Comparison of ENCODE assay signal across 8 cellular contexts in genomic region chr12:56521209-56521589, GRCh38. TPM values are rescaled to one million over a fixed set of nuclear protein-coding genes. Genes with fewer than 3 reads are reported as not detected.
DNase-seq lines count a peak whose midpoint lies in the region; ATAC-seq, FAIRE-seq and TF ChIP-seq lines count a peak whose summit lies in the region.

No MANE protein-coding gene starts in this region.

- H3K79me2 ChIP-seq in astrocyte (ENCODE audit: insufficient read depth, low read length) = peaks cover 42% of the 10 kb centered on the region

- H3K4me3 ChIP-seq in astrocyte (ENCODE audit: insufficient read depth, low read depth, low read length) = peak overlapping the region; percentile 90
- H3K4me3 ChIP-seq in left lung = peak overlapping the region in 1 of 2 donors; percentile 60
- H3K4me3 ChIP-seq in thoracic aorta = peak overlapping the region; percentile 79

- peak overlapping the region; percentile 54 for H2AFZ ChIP-seq in astrocyte (ENCODE audit: low read depth, low read length)

- H3K27ac ChIP-seq in astrocyte (ENCODE audit: low read depth, low read length) = peak overlapping the region; percentile 60
- H3K27ac ChIP-seq in left lung = peak overlapping the region; percentile 82 to 95
- peak overlapping the region; percentile 68 to 92 for H3K27ac ChIP-seq in thoracic aorta

- no peaks in the 10 kb centered on the region for H3K36me3 Mint-ChIP-seq in T-helper 2 cell treated with Interferon-gamma antibody and Interleukin-4, amounts not matched to agents 5 μg/mL and 100 μg/mL, for 36 hours (ENCODE audit: low read depth)
- H3K36me3 Mint-ChIP-seq in astrocyte (ENCODE audit: low read depth, unreplicated experiment) = no peaks in the 10 kb centered on the region

- H3K9me3 ChIP-seq in astrocyte (ENCODE audit: insufficient read depth, low read depth, low read length) = no peaks in the 10 kb centered on the region
- no peaks in the 10 kb centered on the region for H3K9me3 ChIP-seq in left lung
- no peaks in the 10 kb centered on the region for H3K9me3 ChIP-seq in thoracic aorta

- H3K4me1 Mint-ChIP-seq in T-helper 2 cell treated with Interferon-gamma antibody and Interleukin-4, amounts not matched to agents 5 μg/mL and 100 μg/mL, for 36 hours (ENCODE audit: low read depth) = peaks cover 31% of the 10 kb centered on the region
- H3K4me1 Mint-ChIP-seq in astrocyte (ENCODE audit: low read depth, unreplicated experiment) = peaks cover 18% of the 10 kb centered on the region

- H3K4me1 ChIP-seq in astrocyte (ENCODE audit: insufficient read depth, low read length) (peaks cover 6% of the 10 kb centered on the region), left lung (peaks cover 15 to 64% of the 10 kb centered on the region in 2 donors), thoracic aorta (ENCODE audit: control insufficient read depth in 1 of 2, low read depth in 2 of 2) (peaks cover 32 to 48% of the 10 kb centered on the region in 2 donors)

- H3K4me2 ChIP-seq in astrocyte (ENCODE audit: low read length) = peak overlapping the region; percentile 95

- no peak for FAIRE-seq in astrocyte (lab: Jason Lieb, UNC)

- H3K27me3 Mint-ChIP-seq in T-helper 2 cell treated with Interferon-gamma antibody and Interleukin-4, amounts not matched to agents 5 μg/mL and 100 μg/mL, for 36 hours (ENCODE audit: low read depth) = no peaks in the 10 kb centered on the region
- H3K27me3 Mint-ChIP-seq in astrocyte (ENCODE audit: low read depth, unreplicated experiment) = no peaks in the 10 kb centered on the region

- no peak overlapping the region for H3K27ac Mint-ChIP-seq in T-helper 2 cell treated with Interferon-gamma antibody and Interleukin-4, amounts not matched to agents 5 μg/mL and 100 μg/mL, for 36 hours
- peak overlapping the region; percentile 77 for H3K27ac Mint-ChIP-seq in astrocyte (ENCODE audit: unreplicated experiment)

- H4K20me1 ChIP-seq in astrocyte (ENCODE audit: insufficient read depth, low read length) = no peaks in the 10 kb centered on the region

- ATAC-seq in left lung (peak; percentile 38), thoracic aorta (ENCODE audit: insufficient number of reproducible peaks, low FRiP score, low read depth) (no peak), HG03108 (IDR thresholded peaks at IDR 0.05; ENCODE audit: unreplicated experiment) (no peak)

- no peaks in the 10 kb centered on the region for H3K9me3 Mint-ChIP-seq in T-helper 2 cell treated with Interferon-gamma antibody and Interleukin-4, amounts not matched to agents 5 μg/mL and 100 μg/mL, for 36 hours
- no peaks in the 10 kb centered on the region for H3K9me3 Mint-ChIP-seq in astrocyte (ENCODE audit: unreplicated experiment)

- intact Hi-C loops in left lung (cut with DNase I) = no loop called here

- H3K36me3 ChIP-seq in astrocyte (ENCODE audit: insufficient read depth, low read length) (no peaks in the 10 kb centered on the region), left lung (peaks cover 0 to 6% of the 10 kb centered on the region in 2 donors), thoracic aorta (no peaks in the 10 kb centered on the region)

- H3K27me3 ChIP-seq in astrocyte (ENCODE audit: insufficient read depth, low read length) (no peaks in the 10 kb centered on the region), left lung (no peaks in the 10 kb centered on the region), thoracic aorta (replicated peaks; ENCODE audit: insufficient read depth) (no peaks in the 10 kb centered on the region)

- DNase-seq in T-helper 2 cell treated with Interferon-gamma antibody and Interleukin-4, amounts not matched to agents 5 μg/mL and 100 μg/mL, for 36 hours (ENCODE audit: low spot score) = no peak
- DNase-seq in T-helper 2 cell (no peak), astrocyte (ENCODE audit: low read depth) (no peak), left lung (peak; percentile 62 to 78), thoracic aorta (ENCODE audit: low spot score) (no peak), HT-29 (ENCODE audit: low spot score) (no peak)
- no peak for DNase-seq in stimulated activated CD4-positive, alpha-beta T cell treated with anti-CD3 and anti-CD28 coated beads, Interleukin-2, amount 100 ng/mL, for 48 hours

- no peak for TF ChIP-seq CTCF in astrocyte (IDR thresholded peaks at IDR 0.05; ENCODE audit: insufficient read depth, low read depth, low read length)
- no peak for TF ChIP-seq CTCF in left lung (IDR thresholded peaks at IDR 0.05)
- TF ChIP-seq CTCF in thoracic aorta (IDR thresholded peaks at IDR 0.05) = no peak

- peak overlapping the region; percentile 96 for H3K9ac ChIP-seq in astrocyte (ENCODE audit: low read length)

- H3K4me3 Mint-ChIP-seq in T-helper 2 cell treated with Interferon-gamma antibody and Interleukin-4, amounts not matched to agents 5 μg/mL and 100 μg/mL, for 36 hours = peak overlapping the region; percentile 94
- H3K4me3 Mint-ChIP-seq in astrocyte (ENCODE audit: unreplicated experiment) = peak overlapping the region; percentile 89

RNA-seq across cellular contexts. Expression of gene RBMS2, which starts 0.4 kb away (rescaled TPM):
- 88.3 and 111 TPM in 2 replicates for total RNA-seq in astrocyte
- total RNA-seq in left lung = 100 to 1,000 TPM in 1 of 2 donors, 10 to 100 TPM in 1; 81.2 to 113 TPM
- 10 to 100 TPM; 33.4 to 40.2 TPM for total RNA-seq in thoracic aorta
- total RNA-seq in HT-29 (2014; rRNA removed; shearing (Covaris generic)) = 7.1 and 7.7 TPM in 2 replicates

RNA-seq across cellular contexts. Expression of gene GLS2, which starts 33.2 kb away (rescaled TPM):
- total RNA-seq in astrocyte (0.94 and 1.1 TPM in 2 replicates), left lung (1 to 10 TPM; 3.0 to 5.9 TPM), thoracic aorta (under 1 TPM in 1 of 2 donors, not detected in 1; 0.85 TPM)
- total RNA-seq in HT-29 (2014; rRNA removed; shearing (Covaris generic)) = 5.7 and 6.9 TPM in 2 replicates

RNA-seq across cellular contexts. Expression of gene SPRYD4, which starts 52.8 kb away (rescaled TPM):
- total RNA-seq in astrocyte = 1.6 and 2.0 TPM in 2 replicates
- 1 to 10 TPM; 2.5 to 3.3 TPM for total RNA-seq in left lung
- 1 to 10 TPM; 2.3 to 5.8 TPM for total RNA-seq in thoracic aorta
- 4.4 and 4.5 TPM in 2 replicates for total RNA-seq in HT-29 (2014; rRNA removed; shearing (Covaris generic))

Comparison
In these comparisons a context has a peak if more than half of its experiments do, and no peak if none do; other contexts are left out.
1. DNase-seq: peak in left lung (2 of 2); none in T-helper 2 cell treated with Interferon-gamma antibody and Interleukin-4, amounts not matched to agents 5 μg/mL and 100 μg/mL, for 36 hours (single experiment), T-helper 2 cell (0 of 5), astrocyte (single experiment), thoracic aorta (single experiment), stimulated activated CD4-positive, alpha-beta T cell treated with anti-CD3 and anti-CD28 coated beads, Interleukin-2, amount 100 ng/mL, for 48 hours (0 of 2) and HT-29 (single experiment).
2. Peak in every context shown above with its lines, with median percentiles within 50 percentile points of each other: H3K27ac ChIP-seq.